Comparison of ENCODE assay signal across 15 cellular contexts in the genomic region with DNA sequence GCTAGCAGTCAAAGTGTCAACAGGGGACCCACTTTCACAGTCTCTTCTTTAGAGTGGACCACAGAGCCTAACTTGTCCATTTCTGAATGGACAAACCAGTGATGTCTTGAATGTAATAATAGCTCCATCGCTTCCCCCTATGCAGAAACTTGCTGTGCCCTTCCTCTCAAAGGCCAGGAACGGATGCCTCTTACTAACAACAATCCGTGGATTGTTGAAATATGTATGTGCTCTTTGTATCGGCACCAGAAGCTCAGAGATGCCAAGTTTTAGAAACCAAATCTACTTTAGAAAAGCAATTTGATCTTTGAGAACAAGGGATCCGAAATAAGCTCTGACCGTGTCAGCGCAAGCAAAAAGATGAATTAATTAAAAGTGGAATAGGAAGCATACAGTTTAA.
DNase-seq lines count a peak whose midpoint lies in the region; TF ChIP-seq lines count a peak whose summit lies in the region.
"Had no signal": no experiment of that assay in that cellular context is flagged by ENCODE, and none has a peak within 500 bp of the region (broad histone marks: within the 10 kb centered on the region; RNA-seq: fewer than 3 reads in every experiment).

No MANE protein-coding gene starts in this region.

- peaks cover 26% of the 10 kb centered on the region for H3K4me1 Mint-ChIP-seq in neural crest cell
- H3K4me1 Mint-ChIP-seq: CD4-positive, alpha-beta memory T cell had no signal

- H3K36me3 Mint-ChIP-seq in neural crest cell (ENCODE audit: low read depth) = no peaks in the 10 kb centered on the region
- H3K36me3 Mint-ChIP-seq: CD4-positive, alpha-beta memory T cell had no signal

- peak overlapping the region; percentile 35 for H3K4me3 Mint-ChIP-seq in neural crest cell
- H3K4me3 Mint-ChIP-seq: CD4-positive, alpha-beta memory T cell had no signal

- no peak for TF ChIP-seq CTCF in neural crest cell (conservative IDR thresholded peaks at IDR 0.05)

- H3K27ac Mint-ChIP-seq in neural crest cell (ENCODE audit: unreplicated experiment) = peak overlapping the region; percentile 30
- H3K27ac Mint-ChIP-seq: CD4-positive, alpha-beta memory T cell had no signal

- no peaks in the 10 kb centered on the region for H3K9me3 Mint-ChIP-seq in neural crest cell

- DNase-seq in SK-MEL-5 (ENCODE audit: low read depth, low spot score) = peak; percentile 36
- DNase-seq in globus pallidus (ENCODE audit: low spot score) = peak; percentile 16
- DNase-seq in neural crest cell (ENCODE audit: low read depth, low spot score) = no peak
- DNase-seq in anterior cingulate cortex (lab: John Stamatoyannopoulos, UW) = no peak
- DNase-seq in stimulated activated CD4-positive, alpha-beta T cell treated with anti-CD3 and anti-CD28 coated beads, Interleukin-4, amount 100 ng/mL, for 24 hours = no peak
- no peak for DNase-seq in NCI-H2227 treated with DMSO at 0.1 percent for 48 hours (lab: John Stamatoyannopoulos, UW)
- DNase-seq: C1 segment of cervical spinal cord; Caco-2; CD4-positive, alpha-beta memory T cell; DMS153; EL; GDM1; GM23248; H7; HCEC 1CT had no signal

- in situ Hi-C loops in SK-MEL-5 (cut with HindIII; ENCODE audit: low pct_unique_long_range_greater_than_20kb, low sequenced_read_pairs) = no loop called here

- no peaks in the 10 kb centered on the region for H3K27me3 Mint-ChIP-seq in neural crest cell (ENCODE audit: low read depth)
- H3K27me3 Mint-ChIP-seq: CD4-positive, alpha-beta memory T cell had no signal

Comparison
In these comparisons a context has a peak if more than half of its experiments do, and no peak if none do; other contexts are left out.
1. DNase-seq: peak in SK-MEL-5 (single experiment) and globus pallidus (single experiment); none in neural crest cell (single experiment), anterior cingulate cortex (0 of 58), stimulated activated CD4-positive, alpha-beta T cell treated with anti-CD3 and anti-CD28 coated beads, Interleukin-4, amount 100 ng/mL, for 24 hours (single experiment) and NCI-H2227 treated with DMSO at 0.1 percent for 48 hours (single experiment).